Comparison of ENCODE assay signal across 9 cellular contexts in genomic region chr3:134373942-134374790, GRCh38. TPM values are rescaled to one million over a fixed set of nuclear protein-coding genes. Genes with fewer than 3 reads are reported as not detected.
DNase-seq lines count a peak whose midpoint lies in the region; ATAC-seq, FAIRE-seq and TF ChIP-seq lines count a peak whose summit lies in the region.
"Had no signal": no experiment of that assay in that cellular context is flagged by ENCODE, and none has a peak within 500 bp of the region (broad histone marks: within the 10 kb centered on the region; RNA-seq: fewer than 3 reads in every experiment).

Gene AMOTL2, minus strand, starts transcription at chr3:134374447. Its CDS starts 3,014 bp downstream, at chr3:134371433.

- H3K27ac ChIP-seq in HL-60 (replicated peaks) (no peak within 1 kb of the TSS), Peyer's patch (peak within 1 kb of the TSS; percentile 73 to 98 (median 90))

- TF ChIP-seq POLR2A in Peyer's patch (IDR thresholded peaks at IDR 0.05), result peak; percentile 79 to 81

- H3K36me3 ChIP-seq in Peyer's patch, result peaks cover 0 to 21% (median 0%) of the 10 kb centered on the region in 3 donors
- H3K36me3 ChIP-seq in bronchial epithelial cell (ENCODE audit: control insufficient read depth, insufficient read depth, low read length), result peaks cover 18% of the 10 kb centered on the region
- peaks cover 17% of the 10 kb centered on the region for H3K36me3 ChIP-seq in iPS-15b (ENCODE audit: control insufficient read depth, insufficient read depth, low read length)

- DNase-seq in NCI-H1092 treated with DMSO at 0.1 percent for 48 hours (lab: John Stamatoyannopoulos, UW) (peak; percentile 45), NCI-H1092 (lab: John Stamatoyannopoulos, UW) (no peak), HL-60 (ENCODE audit: low read depth in 1 of 2, low spot score in 1 of 2) (peak; percentile 13 to 25), Peyer's patch (peak in 2 of 3 donors; percentile 84 to 87), bronchial epithelial cell (ENCODE audit: low read depth) (peak; percentile 78), renal cortical epithelial cell (ENCODE audit: low read depth) (peak; percentile 91)

- peak within 1 kb of the TSS; percentile 90 for H3K9ac ChIP-seq in iPS-15b (ENCODE audit: low read depth, low read length)

- FAIRE-seq in bronchial epithelial cell (lab: Jason Lieb, UNC), result no peak
- FAIRE-seq: A204.1 had no signal

- H3K4me3 ChIP-seq in HL-60 (replicated peaks; ENCODE audit: insufficient read depth, low read length) (peak within 1 kb of the TSS; percentile 27), Peyer's patch (peak within 1 kb of the TSS; percentile 49 to 75 (median 62)), bronchial epithelial cell (ENCODE audit: low read depth, low read length) (peak within 1 kb of the TSS; percentile 80), iPS-15b (ENCODE audit: low read depth, low read length) (peak within 1 kb of the TSS; percentile 88)

- H3K27me3 ChIP-seq in HL-60 (ENCODE audit: insufficient read depth, poor library complexity, severe bottlenecking), result peaks cover 36% of the 10 kb centered on the region
- no peaks in the 10 kb centered on the region for H3K27me3 ChIP-seq in Peyer's patch
- H3K27me3 ChIP-seq in bronchial epithelial cell (ENCODE audit: control insufficient read depth, insufficient read depth, low read length), result no peaks in the 10 kb centered on the region
- peaks cover 49% of the 10 kb centered on the region for H3K27me3 ChIP-seq in iPS-15b (ENCODE audit: control insufficient read depth, insufficient read depth, low read length)

- H3K4me1 ChIP-seq in Peyer's patch, result peaks cover 0 to 56% (median 10%) of the 10 kb centered on the region in 4 donors
- peaks cover 28% of the 10 kb centered on the region for H3K4me1 ChIP-seq in iPS-15b (ENCODE audit: control insufficient read depth, insufficient read depth, low read length)

- no peak for ATAC-seq in GM21381 (IDR thresholded peaks at IDR 0.05; ENCODE audit: unreplicated experiment)

- no peak for TF ChIP-seq CTCF in HL-60 (IDR thresholded peaks at IDR 0.05; ENCODE audit: insufficient read depth, low read length)
- peak in 1 of 6 experiments; percentile 2 for TF ChIP-seq CTCF in Peyer's patch (IDR thresholded peaks at IDR 0.05)
- TF ChIP-seq CTCF in bronchial epithelial cell (IDR thresholded peaks at IDR 0.05; ENCODE audit: insufficient read depth, low read length, severe bottlenecking), result no peak

- H3K9me3 ChIP-seq in Peyer's patch (no peaks in the 10 kb centered on the region), iPS-15b (ENCODE audit: control insufficient read depth, insufficient read depth, low read length) (no peaks in the 10 kb centered on the region)

RNA-seq across cellular contexts. Expression of gene AMOTL2, which starts in this region (rescaled TPM):
- total RNA-seq in Peyer's patch (10 to 100 TPM; 20.3 to 72.8 (median 31.6) TPM), bronchial epithelial cell (54.2 and 89.9 TPM in 2 replicates), renal cortical epithelial cell (141 and 180 TPM in 2 replicates)

Comparison
In these comparisons a context has a peak if more than half of its experiments do, and no peak if none do; other contexts are left out.
1. H3K4me3 ChIP-seq: peak in every context shown above with its lines; median percentile 88 in iPS-15b; 80 in bronchial epithelial cell; 62 in Peyer's patch; 27 in HL-60.